8 cellular contexts compared by ENCODE assay signal in the genomic region with DNA sequence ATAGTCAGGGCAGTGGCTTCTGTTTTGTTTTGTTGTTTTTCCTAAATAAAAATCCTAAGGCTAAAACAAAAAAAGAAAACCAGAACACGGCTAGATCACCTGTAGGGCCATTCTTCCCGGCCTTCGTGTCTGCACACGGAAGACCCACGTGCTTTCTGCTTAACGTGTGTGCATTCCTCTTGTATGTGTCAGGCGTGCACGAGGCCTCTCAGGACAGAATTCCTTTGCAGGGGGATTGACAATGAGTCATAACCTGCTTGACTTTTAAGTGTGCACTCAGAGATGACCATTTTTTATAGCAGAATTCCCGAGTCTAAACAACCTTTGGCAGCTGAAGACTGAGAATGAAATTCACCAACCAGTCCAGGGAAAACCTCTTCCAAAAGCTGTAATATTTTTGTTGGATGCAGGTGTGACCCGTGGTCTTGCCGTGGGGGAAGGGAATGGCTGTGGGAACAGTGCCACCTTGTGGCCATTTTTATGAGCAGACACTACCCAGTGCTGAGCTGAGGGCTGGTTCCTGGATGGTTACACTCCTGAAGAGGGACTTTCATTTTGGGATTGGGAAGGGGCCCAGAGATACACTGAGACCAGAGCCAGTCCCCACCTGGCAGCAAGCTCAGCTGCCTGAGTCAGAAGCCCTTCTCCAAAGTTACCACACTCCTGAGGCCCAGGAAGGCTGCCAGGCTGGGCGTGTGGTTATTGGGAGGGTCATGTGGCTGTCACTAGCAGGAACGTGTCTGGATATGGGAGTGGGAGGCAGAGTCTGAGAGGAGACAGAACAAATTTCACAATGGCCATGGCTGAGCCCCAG. TPM values are rescaled to one million over a fixed set of nuclear protein-coding genes. Genes with fewer than 3 reads are reported as not detected.
A peak's percentile ranks its signal among the peaks of the same experiment; 100 is the strongest.
DNase-seq lines count a peak whose midpoint lies in the region; ATAC-seq and TF ChIP-seq lines count a peak whose summit lies in the region.

No MANE protein-coding gene starts in this region.

- H3K27me3 Mint-ChIP-seq in CD8-positive, alpha-beta T cell (ENCODE audit: low read depth), result peaks cover 3% of the 10 kb centered on the region
- H3K27me3 Mint-ChIP-seq in activated naive CD8-positive, alpha-beta T cell treated with anti-CD3 and anti-CD28 coated beads for 36 hours, result peaks cover 12% of the 10 kb centered on the region

- no peaks in the 10 kb centered on the region for H3K36me3 ChIP-seq in CD8-positive, alpha-beta T cell (ENCODE audit: insufficient read depth, low read length)
- H3K36me3 ChIP-seq in SK-N-MC (ENCODE audit: insufficient read depth, low read length), result no peaks in the 10 kb centered on the region

- H3K36me3 Mint-ChIP-seq in CD8-positive, alpha-beta T cell, result no peaks in the 10 kb centered on the region
- H3K36me3 Mint-ChIP-seq in activated naive CD8-positive, alpha-beta T cell treated with anti-CD3 and anti-CD28 coated beads for 36 hours, result no peaks in the 10 kb centered on the region

- no peak overlapping the region for H3K4me3 ChIP-seq in CD8-positive, alpha-beta T cell (ENCODE audit: low read depth, low read length)
- H3K4me3 ChIP-seq in SK-N-MC, result no peak overlapping the region

- peaks cover 3% of the 10 kb centered on the region for H3K4me1 Mint-ChIP-seq in CD8-positive, alpha-beta T cell (ENCODE audit: low read depth)
- peaks cover 6% of the 10 kb centered on the region for H3K4me1 Mint-ChIP-seq in activated naive CD8-positive, alpha-beta T cell treated with anti-CD3 and anti-CD28 coated beads for 36 hours

- no peak overlapping the region for H3K4me3 Mint-ChIP-seq in CD8-positive, alpha-beta T cell
- no peak overlapping the region for H3K4me3 Mint-ChIP-seq in activated naive CD8-positive, alpha-beta T cell treated with anti-CD3 and anti-CD28 coated beads for 36 hours

- no peak overlapping the region for H3K27ac ChIP-seq in CD8-positive, alpha-beta T cell (ENCODE audit: low read depth, low read length)
- H3K27ac ChIP-seq in SK-N-MC, result no peak overlapping the region

- intact Hi-C loops in CD8-positive, alpha-beta T cell (cut with DNase I, micrococcal nuclease), result loop anchor here (1.0 to 10.0 kb wide), 4 partner anchors 113 to 1112 kb away; no protein-coding TSS in a partner anchor
- intact Hi-C loops in Right ventricle myocardium inferior (cut with DNase I), result loop anchor here (1.0 to 5.0 kb wide), 3 partner anchors 57 to 245 kb away; no protein-coding TSS in a partner anchor

- no peaks in the 10 kb centered on the region for H3K9me3 Mint-ChIP-seq in CD8-positive, alpha-beta T cell
- H3K9me3 Mint-ChIP-seq in activated naive CD8-positive, alpha-beta T cell treated with anti-CD3 and anti-CD28 coated beads for 36 hours, result no peaks in the 10 kb centered on the region

- POLR2A ChIA-PET in CD8-positive, alpha-beta T cell (lab: Charles Lee), result no interaction called here

- no peaks in the 10 kb centered on the region for H3K9me3 ChIP-seq in CD8-positive, alpha-beta T cell (ENCODE audit: low read length)
- H3K9me3 ChIP-seq in SK-N-MC (ENCODE audit: low read depth, low read length), result no peaks in the 10 kb centered on the region

- no peaks in the 10 kb centered on the region for H3K27me3 ChIP-seq in CD8-positive, alpha-beta T cell (ENCODE audit: insufficient read depth, low read length)

- peak; percentile 88 for TF ChIP-seq CTCF in CD8-positive, alpha-beta T cell (IDR thresholded peaks at IDR 0.05)

- ATAC-seq in CD8-positive, alpha-beta T cell, result peak; percentile 77
- ATAC-seq in GM19467 (IDR thresholded peaks at IDR 0.05; ENCODE audit: unreplicated experiment), result peak; percentile 58
- peak; percentile 89 for ATAC-seq in Right ventricle myocardium inferior

- DNase-seq in CD8-positive, alpha-beta T cell, result peak; percentile 22 to 79 (median 48)
- DNase-seq in Kasumi-1 (lab: John Stamatoyannopoulos, UW) (peak; percentile 46 to 48), SK-N-MC (ENCODE audit: low read depth, low spot score) (peak; percentile 22), Right ventricle myocardium inferior (ENCODE audit: missing footprints) (peak; percentile 89), pons (ENCODE audit: low spot score) (peak; percentile 73), ureter (ENCODE audit: low spot score) (peak; percentile 86)
- DNase-seq in activated naive CD8-positive, alpha-beta T cell treated with anti-CD3 and anti-CD28 coated beads for 36 hours, result peak; percentile 46

- H3K4me1 ChIP-seq in CD8-positive, alpha-beta T cell (ENCODE audit: insufficient read depth, low read length), result no peaks in the 10 kb centered on the region

- H3K27ac Mint-ChIP-seq in CD8-positive, alpha-beta T cell, result no peak overlapping the region
- no peak overlapping the region for H3K27ac Mint-ChIP-seq in activated naive CD8-positive, alpha-beta T cell treated with anti-CD3 and anti-CD28 coated beads for 36 hours

- CTCF ChIA-PET in CD8-positive, alpha-beta T cell (lab: Charles Lee), result interaction anchor here (0.6 to 8.0 kb wide), 38 partner anchors 9 to 1113 kb away, joined by 3 to 375 read pairs (median 4); a partner anchor contains a TSS

- H3K9ac ChIP-seq in SK-N-MC (ENCODE audit: insufficient read length), result no peak overlapping the region

RNA-seq across cellular contexts. Expression of a gene that starts 35.7 kb away (rescaled TPM):
- total RNA-seq in CD8-positive, alpha-beta T cell, result 1 to 10 TPM; 4.6 to 5.5 TPM
- under 1 TPM in 1 of 2 experiments, not detected in 1; 0.46 TPM for total RNA-seq in activated naive CD8-positive, alpha-beta T cell treated with anti-CD3 and anti-CD28 coated beads for 36 hours
- total RNA-seq in Right ventricle myocardium inferior, result 515 TPM
- 74.6 TPM for total RNA-seq in ureter

Comparison
In these comparisons a context has a peak if more than half of its experiments do, and no peak if none do; other contexts are left out.
1. DNase-seq: peak in every context shown above with its lines; median percentile 89 in Right ventricle myocardium inferior; 86 in ureter; 73 in pons; 48 in CD8-positive, alpha-beta T cell; 47 in Kasumi-1; 46 in activated naive CD8-positive, alpha-beta T cell treated with anti-CD3 and anti-CD28 coated beads for 36 hours; 22 in SK-N-MC.
2. RNA of a gene that starts 35.7 kb away (total RNA-seq): 515 TPM in Right ventricle myocardium inferior (single experiment) and 74.6 TPM in ureter (single experiment); 4.6 to 5.5 TPM in CD8-positive, alpha-beta T cell and 0.46 TPM in activated naive CD8-positive, alpha-beta T cell treated with anti-CD3 and anti-CD28 coated beads for 36 hours; every median in the first group is over 10 times any median in the second.
3. Peak in every context shown above with its lines, with median percentiles within 50 percentile points of each other: ATAC-seq.